In genomic region chr7:149460493-149461330, GRCh38 we compare ENCODE assay signal across 8 cellular contexts. TPM values are rescaled to one million over a fixed set of nuclear protein-coding genes. Genes with fewer than 3 reads are reported as not detected.
DNase-seq lines count a peak whose midpoint lies in the region; ATAC-seq and TF ChIP-seq lines count a peak whose summit lies in the region.

Gene ZNF777, minus strand, starts transcription at chr7:149461062. Its CDS starts 5,040 bp downstream, at chr7:149456022.

- H3K27ac ChIP-seq in HUES6 (ENCODE audit: low read depth, low read length) (peak within 1 kb of the TSS; percentile 78; the same call in 1 of the 2 replicates), fibroblast of lung (ENCODE audit: insufficient read depth, low read length) (peak within 1 kb of the TSS; percentile 53)

- ATAC-seq in GM21447 (IDR thresholded peaks at IDR 0.05; ENCODE audit: unreplicated experiment) (peak; percentile 97), natural killer cell (peak; percentile 97 to 98 (median 97))

- 0 out of 2 replicates have a peak, but pooled peaks cover 2% of the 10 kb centered on the region for H3K4me1 ChIP-seq in HUES6 (ENCODE audit: control insufficient read depth, insufficient read depth, low read length)
- no peaks in the 10 kb centered on the region for H3K4me1 ChIP-seq in fibroblast of lung (ENCODE audit: control insufficient read depth, extremely low read depth, insufficient read depth, low read length)

- no peaks in the 10 kb centered on the region for H3K9me3 Mint-ChIP-seq in natural killer cell

- H3K9ac ChIP-seq in HUES6 (ENCODE audit: low read length) (peak within 1 kb of the TSS; percentile 90), fibroblast of lung (ENCODE audit: insufficient read depth, low read length) (peak within 1 kb of the TSS; percentile 76)

- H3K4me1 Mint-ChIP-seq in natural killer cell = peaks cover 30 to 36% of the 10 kb centered on the region in 2 donors

- H3K27me3 Mint-ChIP-seq in natural killer cell (ENCODE audit: low read depth in 2 of 2) = peaks cover 14 to 26% of the 10 kb centered on the region in 2 donors

- H3K4me2 ChIP-seq in fibroblast of lung (ENCODE audit: extremely low read depth, insufficient read depth, low read length) = peak within 1 kb of the TSS; percentile 79

- peak within 1 kb of the TSS; percentile 84 for H3K4me3 Mint-ChIP-seq in natural killer cell

- intact Hi-C loops in natural killer cell (cut with micrococcal nuclease) = loop anchor here (1.0 kb wide), 2 partner anchors 37 to 38 kb away; partner anchors contain the start of gene ZNF746

- H3K79me2 ChIP-seq in fibroblast of lung (ENCODE audit: control insufficient read depth, insufficient read depth, low read length) = peaks cover 33% of the 10 kb centered on the region

- H3K36me3 Mint-ChIP-seq in natural killer cell = no peaks in the 10 kb centered on the region

- no peaks in the 10 kb centered on the region for H4K20me1 ChIP-seq in fibroblast of lung (ENCODE audit: control insufficient read depth, extremely low read depth, insufficient read depth, low read length)

- TF ChIP-seq CTCF in fibroblast of lung (conservative IDR thresholded peaks at IDR 0.05 in 1 of 2, IDR thresholded peaks at IDR 0.05 in 1 of 2; ENCODE audit: low read depth in 1 of 2, low read length in 2 of 2) (peak; percentile 34 to 43), natural killer cell (IDR thresholded peaks at IDR 0.05) (peak; percentile 56)

- H3K27ac Mint-ChIP-seq in natural killer cell = peak within 1 kb of the TSS in 1 of 2 donors; percentile 44

- peak within 1 kb of the TSS; percentile 85 for H3K4me3 ChIP-seq in HUES6 (ENCODE audit: low read depth, low read length)
- peak within 1 kb of the TSS; percentile 40 to 75 (median 62) for H3K4me3 ChIP-seq in fibroblast of lung (replicated peaks in 1 of 4; ENCODE audit: control extremely low read depth in 1 of 4, insufficient read depth in 1 of 4, low read depth in 3 of 4, low read length in 4 of 4)

- H3K36me3 ChIP-seq in HUES6 (ENCODE audit: control insufficient read depth, insufficient read depth, low read length) (peaks cover 9% of the 10 kb centered on the region), fibroblast of lung (ENCODE audit: control insufficient read depth, insufficient read depth, low read length) (no peaks in the 10 kb centered on the region)

- H3K9me3 ChIP-seq in HUES6 (ENCODE audit: control insufficient read depth, insufficient read depth, low read depth, low read length) = no peaks in the 10 kb centered on the region
- no peaks in the 10 kb centered on the region for H3K9me3 ChIP-seq in fibroblast of lung (ENCODE audit: control insufficient read depth, insufficient read depth, low read depth, low read length)

- DNase-seq in DMS153 treated with DMSO at 0.1 percent for 48 hours (lab: John Stamatoyannopoulos, UW; ENCODE audit: unreplicated experiment) = peak; percentile 34
- DNase-seq in activated T-cell treated with anti-CD3 and anti-CD28 coated beads, Interleukin-2, amount 50 U/mL, for 48 hours = peak; percentile 83 to 87
- DNase-seq in fibroblast of lung (ENCODE audit: low read depth in 2 of 2) = peak; percentile 88 to 89
- DNase-seq in natural killer cell = peak; percentile 72
- peak; percentile 63 to 85 (median 74) for DNase-seq in stimulated activated naive CD4-positive, alpha-beta T cell (lab: John Stamatoyannopoulos, UW)

- H2AFZ ChIP-seq in fibroblast of lung (ENCODE audit: low read length) = peak within 1 kb of the TSS; percentile 64

- H3K27me3 ChIP-seq in HUES6 (ENCODE audit: control insufficient read depth, insufficient read depth, low read length) (peaks cover 33% of the 10 kb centered on the region), fibroblast of lung (ENCODE audit: control insufficient read depth, insufficient read depth, low read length) (no peaks in the 10 kb centered on the region)

TF ChIP-seq in PFSK-1, 5 proteins besides CTCF, POLR2A, EP300 and RAD21:
- TF ChIP-seq POLR2AphosphoS5 (IDR thresholded peaks at IDR 0.05; ENCODE audit: low read depth, low read length) = peak; percentile 46; the same call in 1 of the 2 replicates
- TF ChIP-seq, protein P1, sequence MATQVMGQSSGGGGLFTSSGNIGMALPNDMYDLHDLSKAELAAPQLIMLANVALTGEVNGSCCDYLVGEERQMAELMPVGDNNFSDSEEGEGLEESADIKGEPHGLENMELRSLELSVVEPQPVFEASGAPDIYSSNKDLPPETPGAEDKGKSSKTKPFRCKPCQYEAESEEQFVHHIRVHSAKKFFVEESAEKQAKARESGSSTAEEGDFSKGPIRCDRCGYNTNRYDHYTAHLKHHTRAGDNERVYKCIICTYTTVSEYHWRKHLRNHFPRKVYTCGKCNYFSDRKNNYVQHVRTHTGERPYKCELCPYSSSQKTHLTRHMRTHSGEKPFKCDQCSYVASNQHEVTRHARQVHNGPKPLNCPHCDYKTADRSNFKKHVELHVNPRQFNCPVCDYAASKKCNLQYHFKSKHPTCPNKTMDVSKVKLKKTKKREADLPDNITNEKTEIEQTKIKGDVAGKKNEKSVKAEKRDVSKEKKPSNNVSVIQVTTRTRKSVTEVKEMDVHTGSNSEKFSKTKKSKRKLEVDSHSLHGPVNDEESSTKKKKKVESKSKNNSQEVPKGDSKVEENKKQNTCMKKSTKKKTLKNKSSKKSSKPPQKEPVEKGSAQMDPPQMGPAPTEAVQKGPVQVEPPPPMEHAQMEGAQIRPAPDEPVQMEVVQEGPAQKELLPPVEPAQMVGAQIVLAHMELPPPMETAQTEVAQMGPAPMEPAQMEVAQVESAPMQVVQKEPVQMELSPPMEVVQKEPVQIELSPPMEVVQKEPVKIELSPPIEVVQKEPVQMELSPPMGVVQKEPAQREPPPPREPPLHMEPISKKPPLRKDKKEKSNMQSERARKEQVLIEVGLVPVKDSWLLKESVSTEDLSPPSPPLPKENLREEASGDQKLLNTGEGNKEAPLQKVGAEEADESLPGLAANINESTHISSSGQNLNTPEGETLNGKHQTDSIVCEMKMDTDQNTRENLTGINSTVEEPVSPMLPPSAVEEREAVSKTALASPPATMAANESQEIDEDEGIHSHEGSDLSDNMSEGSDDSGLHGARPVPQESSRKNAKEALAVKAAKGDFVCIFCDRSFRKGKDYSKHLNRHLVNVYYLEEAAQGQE (IDR thresholded peaks at IDR 0.05; ENCODE audit: insufficient read depth in 1 of 2, low read depth in 2 of 2, low read length in 2 of 2) = peak in 1 of 2 experiments; percentile 13; a peak in 1 of 4 replicates
- TF ChIP-seq SIN3A (IDR thresholded peaks at IDR 0.05; ENCODE audit: borderline replicate concordance, insufficient read depth, low read length) = no peak
- TF ChIP-seq FOXP2 (optimal IDR thresholded peaks at IDR 0.05; ENCODE audit: borderline replicate concordance, extremely low read depth, extremely low read length, insufficient read depth) = peak; percentile 61
- peak; percentile 81; the same call in 1 of the 2 replicates for TF ChIP-seq TAF1 (IDR thresholded peaks at IDR 0.05; ENCODE audit: borderline replicate concordance, insufficient read depth, low read length)
TF ChIP-seq in PFSK-1: peak in this region for 4.

RNA-seq across cellular contexts. Expression of gene ZNF777, which starts in this region (rescaled TPM):
- 35.7 TPM for polyA plus RNA-seq in PFSK-1 (2012; ENCODE audit: insufficient read length, low read depth)
- total RNA-seq in fibroblast of lung (3.6 and 4.1 TPM in 2 replicates), natural killer cell (10 to 100 TPM; 14.6 to 18.2 (median 17.2) TPM)
- 4.9 and 7.4 TPM in 2 replicates for polyA plus RNA-seq in fibroblast of lung
- polyA plus RNA-seq in fibroblast of lung (2012) = 7.6 and 10.6 TPM in 2 replicates
- polyA minus RNA-seq in fibroblast of lung (ENCODE audit: low replicate concordance) = 3.4 and 4.5 TPM in 2 replicates

Comparison
In these comparisons a context has a peak if more than half of its experiments do, and no peak if none do; other contexts are left out.
1. Peak in every context shown above with its lines: DNase-seq, ATAC-seq, H3K4me3 ChIP-seq and H3K27ac ChIP-seq.
2. DNase-seq: peak in every context shown above with its lines; median percentile 88 in fibroblast of lung; 85 in activated T-cell treated with anti-CD3 and anti-CD28 coated beads, Interleukin-2, amount 50 U/mL, for 48 hours; 74 in stimulated activated naive CD4-positive, alpha-beta T cell; 72 in natural killer cell; 34 in DMS153 treated with DMSO at 0.1 percent for 48 hours.